In the genomic region with DNA sequence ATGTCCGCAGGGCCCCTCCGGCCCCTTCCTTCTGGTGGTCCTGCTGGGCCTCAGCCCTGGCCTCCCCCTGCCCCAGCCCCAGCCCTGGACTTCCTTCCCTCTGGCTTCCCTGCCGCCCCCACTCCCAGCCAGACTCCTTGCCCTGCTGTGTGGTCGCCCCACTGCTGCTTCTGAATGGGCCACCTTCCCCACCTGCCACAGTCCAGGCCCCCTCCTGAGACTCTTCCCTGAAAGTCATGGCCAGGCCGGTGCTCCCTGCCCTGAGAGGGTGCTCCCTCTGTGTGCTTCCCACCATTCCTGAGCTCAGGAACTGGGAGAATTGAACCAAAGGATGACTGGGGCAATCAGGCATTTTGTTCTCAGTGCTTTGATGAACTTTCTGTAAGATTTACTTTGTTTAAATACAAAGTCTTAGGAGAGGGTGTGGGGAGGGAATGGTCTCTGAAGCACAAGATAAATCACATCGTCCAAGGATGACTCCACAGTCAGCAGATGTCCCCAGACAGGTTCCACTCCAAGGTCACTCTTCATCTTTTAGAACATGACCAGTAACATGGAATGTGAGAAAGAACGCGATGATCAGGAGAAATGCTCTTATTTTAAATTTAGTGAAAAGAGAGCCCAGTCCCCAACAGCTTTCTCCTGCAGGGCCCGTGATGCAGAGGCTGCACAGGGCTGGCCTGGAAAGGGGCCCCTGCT, we compare ENCODE assay signal across 2 cellular contexts.
TF ChIP-seq lines count a peak whose summit lies in the region.

No MANE protein-coding gene starts in this region.

TF ChIP-seq in SK-N-SH, 30 proteins besides CTCF, POLR2A, EP300 and RAD21 (continued from another document):
- TF ChIP-seq, protein P1, sequence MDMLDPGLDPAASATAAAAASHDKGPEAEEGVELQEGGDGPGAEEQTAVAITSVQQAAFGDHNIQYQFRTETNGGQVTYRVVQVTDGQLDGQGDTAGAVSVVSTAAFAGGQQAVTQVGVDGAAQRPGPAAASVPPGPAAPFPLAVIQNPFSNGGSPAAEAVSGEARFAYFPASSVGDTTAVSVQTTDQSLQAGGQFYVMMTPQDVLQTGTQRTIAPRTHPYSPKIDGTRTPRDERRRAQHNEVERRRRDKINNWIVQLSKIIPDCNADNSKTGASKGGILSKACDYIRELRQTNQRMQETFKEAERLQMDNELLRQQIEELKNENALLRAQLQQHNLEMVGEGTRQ (IDR thresholded peaks at IDR 0.05; ENCODE audit: borderline replicate concordance, low read depth, low read length), result no peak

TF ChIP-seq in SK-N-SH treated with all-trans-retinoic acid at 6 μM for 48 hours, 23 proteins besides CTCF, POLR2A, EP300 and RAD21 (continued from another document):
- TF ChIP-seq, protein P2, sequence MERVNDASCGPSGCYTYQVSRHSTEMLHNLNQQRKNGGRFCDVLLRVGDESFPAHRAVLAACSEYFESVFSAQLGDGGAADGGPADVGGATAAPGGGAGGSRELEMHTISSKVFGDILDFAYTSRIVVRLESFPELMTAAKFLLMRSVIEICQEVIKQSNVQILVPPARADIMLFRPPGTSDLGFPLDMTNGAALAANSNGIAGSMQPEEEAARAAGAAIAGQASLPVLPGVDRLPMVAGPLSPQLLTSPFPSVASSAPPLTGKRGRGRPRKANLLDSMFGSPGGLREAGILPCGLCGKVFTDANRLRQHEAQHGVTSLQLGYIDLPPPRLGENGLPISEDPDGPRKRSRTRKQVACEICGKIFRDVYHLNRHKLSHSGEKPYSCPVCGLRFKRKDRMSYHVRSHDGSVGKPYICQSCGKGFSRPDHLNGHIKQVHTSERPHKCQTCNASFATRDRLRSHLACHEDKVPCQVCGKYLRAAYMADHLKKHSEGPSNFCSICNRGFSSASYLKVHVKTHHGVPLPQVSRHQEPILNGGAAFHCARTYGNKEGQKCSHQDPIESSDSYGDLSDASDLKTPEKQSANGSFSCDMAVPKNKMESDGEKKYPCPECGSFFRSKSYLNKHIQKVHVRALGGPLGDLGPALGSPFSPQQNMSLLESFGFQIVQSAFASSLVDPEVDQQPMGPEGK (CRISPR knock-in tag; IDR thresholded peaks at IDR 0.05; ENCODE audit: borderline replicate concordance), result no peak
- TF ChIP-seq GLIS3 (CRISPR knock-in tag; IDR thresholded peaks at IDR 0.05), result no peak
- TF ChIP-seq, protein P3, sequence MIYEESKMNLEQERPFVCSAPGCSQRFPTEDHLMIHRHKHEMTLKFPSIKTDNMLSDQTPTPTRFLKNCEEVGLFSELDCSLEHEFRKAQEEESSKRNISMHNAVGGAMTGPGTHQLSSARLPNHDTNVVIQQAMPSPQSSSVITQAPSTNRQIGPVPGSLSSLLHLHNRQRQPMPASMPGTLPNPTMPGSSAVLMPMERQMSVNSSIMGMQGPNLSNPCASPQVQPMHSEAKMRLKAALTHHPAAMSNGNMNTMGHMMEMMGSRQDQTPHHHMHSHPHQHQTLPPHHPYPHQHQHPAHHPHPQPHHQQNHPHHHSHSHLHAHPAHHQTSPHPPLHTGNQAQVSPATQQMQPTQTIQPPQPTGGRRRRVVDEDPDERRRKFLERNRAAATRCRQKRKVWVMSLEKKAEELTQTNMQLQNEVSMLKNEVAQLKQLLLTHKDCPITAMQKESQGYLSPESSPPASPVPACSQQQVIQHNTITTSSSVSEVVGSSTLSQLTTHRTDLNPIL (CRISPR knock-in tag; IDR thresholded peaks at IDR 0.05; ENCODE audit: low read depth), result no peak
